12 cellular contexts compared by ENCODE assay signal in the genomic region with DNA sequence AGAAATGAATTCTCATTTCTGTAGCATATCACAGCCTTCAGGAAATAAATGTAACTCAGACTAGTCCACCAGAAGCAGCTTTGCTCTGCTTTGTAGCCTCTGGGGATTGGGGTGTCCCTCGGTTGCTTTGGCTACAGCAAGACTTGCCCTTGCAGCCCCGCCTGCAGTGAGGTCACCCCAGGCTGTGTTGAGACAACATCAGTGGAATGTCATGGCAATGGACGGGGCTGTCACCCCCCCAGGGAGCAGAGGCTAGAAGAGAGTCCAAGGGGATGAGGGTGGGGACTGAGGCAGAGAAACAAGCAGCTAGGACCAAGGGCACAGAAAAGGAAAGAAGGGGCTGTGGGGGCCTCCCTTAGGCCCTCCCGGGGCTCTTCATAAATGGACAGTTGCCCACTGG. TPM values are rescaled to one million over a fixed set of nuclear protein-coding genes. Genes with fewer than 3 reads are reported as not detected.
DNase-seq lines count a peak whose midpoint lies in the region; ATAC-seq, FAIRE-seq and TF ChIP-seq lines count a peak whose summit lies in the region.
"Had no signal": no experiment of that assay in that cellular context is flagged by ENCODE, and none has a peak within 500 bp of the region (broad histone marks: within the 10 kb centered on the region; RNA-seq: fewer than 3 reads in every experiment).

No MANE protein-coding gene starts in this region.

- H3K9me3 ChIP-seq in HEK293 (ENCODE audit: control insufficient read depth, insufficient read depth, low read depth, low read length) (no peaks in the 10 kb centered on the region), stomach (no peaks in the 10 kb centered on the region)

- peak; percentile 91 for DNase-seq in coronary artery (ENCODE audit: low spot score)
- DNase-seq in left kidney (ENCODE audit: low read depth, low spot score): peak; percentile 55
- DNase-seq in stomach: no peak
- DNase-seq in activated naive CD8-positive, alpha-beta T cell treated with anti-CD3 and anti-CD28 coated beads for 36 hours: no peak
- DNase-seq in GM19239 (ENCODE audit: insufficient read length, low spot score): no peak
- DNase-seq: activated CD8-positive, alpha-beta T cell treated with anti-CD3 and anti-CD28 coated beads, Interleukin-2, amount 10 ng/mL, durations not matched to agents 7 days and 5 days; NCI-H146 had no signal

- H3K4me3 ChIP-seq in HEK293 (ENCODE audit: low read depth, low read length) (no peak overlapping the region), coronary artery (peak overlapping the region; percentile 64), stomach (peak overlapping the region; percentile 11 to 22 (median 18))

- no peak for TF ChIP-seq POLR2A in stomach (IDR thresholded peaks at IDR 0.05)

- no peak for TF ChIP-seq EP300 in stomach (IDR thresholded peaks at IDR 0.05)

- H3K36me3 ChIP-seq in HEK293 (ENCODE audit: control insufficient read depth in 2 of 2, insufficient read depth in 1 of 2, low read length in 2 of 2) (no peaks in the 10 kb centered on the region), stomach (no peaks in the 10 kb centered on the region)

- H3K4me1 ChIP-seq in HEK293 (ENCODE audit: control insufficient read depth, insufficient read depth, low read length) (0 out of 2 replicates have a peak, but pooled peaks cover 2% of the 10 kb centered on the region), stomach (peaks cover 17 to 43% (median 30%) of the 10 kb centered on the region in 4 donors)

- POLR2A ChIA-PET in HEK293 (lab: Yijun Ruan, JAX): no interaction called here

- CTCF ChIA-PET in HEK293 (lab: Yijun Ruan, JAX): no interaction called here

- H3K36me3 Mint-ChIP-seq in activated naive CD8-positive, alpha-beta T cell treated with anti-CD3 and anti-CD28 coated beads for 36 hours: no peaks in the 10 kb centered on the region

- ATAC-seq in GM18873 (IDR thresholded peaks at IDR 0.05; ENCODE audit: low FRiP score, unreplicated experiment) (no peak), HG03175 (IDR thresholded peaks at IDR 0.05; ENCODE audit: unreplicated experiment) (no peak)
- ATAC-seq: activated CD8-positive, alpha-beta T cell treated with anti-CD3 and anti-CD28 coated beads, Interleukin-2, amount 10 ng/mL, durations not matched to agents 7 days and 5 days had no signal

- H3K27ac ChIP-seq in HEK293 (ENCODE audit: extremely low read depth, low read depth, low read length): no peak overlapping the region
- H3K27ac ChIP-seq in coronary artery: peak overlapping the region; percentile 4 to 86
- H3K27ac ChIP-seq in stomach: peak overlapping the region in 4 of 5 donors; percentile 44 to 62 (median 59)

- no peak overlapping the region for H3K27ac Mint-ChIP-seq in activated naive CD8-positive, alpha-beta T cell treated with anti-CD3 and anti-CD28 coated beads for 36 hours
- H3K27ac Mint-ChIP-seq: activated CD8-positive, alpha-beta T cell treated with anti-CD3 and anti-CD28 coated beads, Interleukin-2, amount 10 ng/mL, durations not matched to agents 7 days and 5 days had no signal

- H3K4me1 Mint-ChIP-seq in activated naive CD8-positive, alpha-beta T cell treated with anti-CD3 and anti-CD28 coated beads for 36 hours: no peaks in the 10 kb centered on the region
- H3K4me1 Mint-ChIP-seq: central memory CD8-positive, alpha-beta T cell had no signal

- no peaks in the 10 kb centered on the region for H3K27me3 ChIP-seq in stomach

- TF ChIP-seq CTCF in HEK293 (tag by site-specific recombination; IDR thresholded peaks at IDR 0.05): no peak
- TF ChIP-seq CTCF in coronary artery (IDR thresholded peaks at IDR 0.05): no peak
- TF ChIP-seq CTCF in stomach (IDR thresholded peaks at IDR 0.05): no peak

- no peaks in the 10 kb centered on the region for H3K9me3 Mint-ChIP-seq in activated naive CD8-positive, alpha-beta T cell treated with anti-CD3 and anti-CD28 coated beads for 36 hours
- H3K9me3 Mint-ChIP-seq: central memory CD8-positive, alpha-beta T cell had no signal

- intact Hi-C loops in stomach (cut with DNase I; ENCODE audit: low total_unique reads): no loop called here

- 22 to 46% (median 37%) methylated on average over 4 of the region's 4 CpGs for WGBS in stomach, 5 donors

- FAIRE-seq in GM19239 (lab: Jason Lieb, UNC): no peak

- no peaks in the 10 kb centered on the region for H3K27me3 Mint-ChIP-seq in activated naive CD8-positive, alpha-beta T cell treated with anti-CD3 and anti-CD28 coated beads for 36 hours

- no peak overlapping the region for H3K4me3 Mint-ChIP-seq in activated naive CD8-positive, alpha-beta T cell treated with anti-CD3 and anti-CD28 coated beads for 36 hours
- H3K4me3 Mint-ChIP-seq: activated CD8-positive, alpha-beta T cell treated with anti-CD3 and anti-CD28 coated beads, Interleukin-2, amount 10 ng/mL, durations not matched to agents 7 days and 5 days; central memory CD8-positive, alpha-beta T cell had no signal

TF ChIP-seq in HEK293, 187 proteins besides CTCF, POLR2A, EP300 and RAD21:
- TF ChIP-seq AEBP2 (tag by site-specific recombination; IDR thresholded peaks at IDR 0.05; ENCODE audit: borderline replicate concordance) (no peak), KLF17 (tag by site-specific recombination; IDR thresholded peaks at IDR 0.05) (0 out of 2 replicates have a peak, but pooled peaks have one; percentile 23), ZNF184 (tag by site-specific recombination; IDR thresholded peaks at IDR 0.05) (no peak), HOXC10 (CRISPR knock-in tag; IDR thresholded peaks at IDR 0.05) (no peak)

RNA-seq across cellular contexts. Expression of gene CLEC3B, which starts 0.9 kb away (rescaled TPM):
- 100 to 1,000 TPM in 1 of 5 donors, 10 to 100 TPM in 2, not detected in 2; 25.4 to 199 (median 73.6) TPM for total RNA-seq in stomach
- polyA plus RNA-seq in stomach: 10 to 100 TPM; 16.7 to 29.7 (median 24.0) TPM
- total RNA-seq in activated naive CD8-positive, alpha-beta T cell treated with anti-CD3 and anti-CD28 coated beads for 36 hours: not detected
- total RNA-seq: kidney epithelial cell had no signal

RNA-seq across cellular contexts. Expression of gene EXOSC7, which starts 50.9 kb away (rescaled TPM):
- 10 to 100 TPM; 29.5 to 57.4 (median 45.5) TPM for total RNA-seq in stomach
- 10 to 100 TPM; 34.9 to 46.2 (median 39.7) TPM for polyA plus RNA-seq in stomach
- 10 to 100 TPM; 91.6 to 92.0 TPM for total RNA-seq in activated naive CD8-positive, alpha-beta T cell treated with anti-CD3 and anti-CD28 coated beads for 36 hours

RNA-seq across cellular contexts. Expression of gene ZDHHC3, which starts 51.0 kb away (rescaled TPM):
- 100 to 1,000 TPM in 1 of 5 donors, 10 to 100 TPM in 4; 77.2 to 140 (median 78.8) TPM for total RNA-seq in stomach
- 10 to 100 TPM; 29.8 to 60.2 (median 33.7) TPM for polyA plus RNA-seq in stomach
- total RNA-seq in activated naive CD8-positive, alpha-beta T cell treated with anti-CD3 and anti-CD28 coated beads for 36 hours: 10 to 100 TPM; 39.1 to 39.5 TPM

Comparison
In these comparisons a context has a peak if more than half of its experiments do, and no peak if none do; other contexts are left out.
1. DNase-seq: peak in coronary artery (single experiment) and left kidney (single experiment); none in stomach (single experiment), activated naive CD8-positive, alpha-beta T cell treated with anti-CD3 and anti-CD28 coated beads for 36 hours (single experiment) and GM19239 (single experiment).